In genomic region chr4:182829196-182829595, GRCh38 we compare ENCODE assay signal across 24 cellular contexts.
"Had no signal": no experiment of that assay in that cellular context is flagged by ENCODE, and none has a peak within 500 bp of the region (broad histone marks: within the 10 kb centered on the region; RNA-seq: fewer than 3 reads in every experiment).

No MANE protein-coding gene starts in this region.

- ATAC-seq: activated CD4-positive, alpha-beta T cell treated with anti-CD3 and anti-CD28 coated beads for 36 hours; activated T-helper 17 cell treated with anti-CD3 and anti-CD28 coated beads, Interleukin-2, amount 50 U/mL, for 72 hours; Panc1; Right ventricle myocardium inferior; T-cell had no signal

- H3K9me3 Mint-ChIP-seq: activated CD4-positive, alpha-beta memory T cell treated with anti-CD3 and anti-CD28 coated beads, Interleukin-2, amount 10 ng/mL, durations not matched to agents 7 days and 5 days; activated naive CD4-positive, alpha-beta T cell treated with anti-CD3 and anti-CD28 coated beads for 36 hours; activated T-helper 17 cell treated with anti-CD3 and anti-CD28 coated beads, Interleukin-2, amount 50 U/mL, for 72 hours; T-cell had no signal

- H3K4me1 Mint-ChIP-seq: activated T-helper 17 cell treated with anti-CD3 and anti-CD28 coated beads, Interleukin-2, amount 50 U/mL, for 72 hours had no signal

- H3K4me3 Mint-ChIP-seq: activated CD4-positive, alpha-beta memory T cell treated with anti-CD3 and anti-CD28 coated beads, Interleukin-2, amount 10 ng/mL, durations not matched to agents 7 days and 5 days; activated CD4-positive, alpha-beta T cell treated with anti-CD3 and anti-CD28 coated beads for 36 hours; activated naive CD4-positive, alpha-beta T cell treated with anti-CD3 and anti-CD28 coated beads for 36 hours; activated naive CD8-positive, alpha-beta T cell; activated T-helper 17 cell treated with anti-CD3 and anti-CD28 coated beads, Interleukin-2, amount 50 U/mL, for 72 hours; T-cell had no signal

- H3K36me3 ChIP-seq: brain microvascular endothelial cell had no signal

- DNase-seq: activated CD4-positive, alpha-beta memory T cell treated with anti-CD3 and anti-CD28 coated beads, Interleukin-2, amount 10 ng/mL, durations not matched to agents 7 days and 5 days; activated CD4-positive, alpha-beta T cell treated with anti-CD3 and anti-CD28 coated beads for 36 hours; activated CD4-positive, alpha-beta T cell treated with anti-CD3 and anti-CD28 coated beads, Interleukin-2, amount 50 U/mL, for 1 hour; activated gamma-delta T cell; activated naive CD4-positive, alpha-beta T cell treated with anti-CD3 and anti-CD28 coated beads for 36 hours; activated T-cell treated with anti-CD3 and anti-CD28 coated beads for 4 hours; activated T-cell treated with anti-CD3 and anti-CD28 coated beads, Interleukin-2, amount 50 U/mL, for 48 hours; brain microvascular endothelial cell; Kasumi-1; KBM-7; NCI-H1048; NCI-H1930; NCI-H510A; NCI-H526 treated with DMSO at 0.1 percent for 48 hours; NCI-H82; OCI-M1; RPMI8226; T-cell had no signal

- H3K27ac ChIP-seq: brain microvascular endothelial cell, SK-N-MC, VCaP had no signal

- H3K36me3 Mint-ChIP-seq: activated naive CD8-positive, alpha-beta T cell; T-cell had no signal

- H3K4me3 ChIP-seq: SK-N-MC had no signal

- H3K27ac Mint-ChIP-seq: activated CD4-positive, alpha-beta memory T cell treated with anti-CD3 and anti-CD28 coated beads, Interleukin-2, amount 10 ng/mL, durations not matched to agents 7 days and 5 days; activated CD4-positive, alpha-beta T cell treated with anti-CD3 and anti-CD28 coated beads for 36 hours; activated naive CD4-positive, alpha-beta T cell treated with anti-CD3 and anti-CD28 coated beads for 36 hours; activated naive CD8-positive, alpha-beta T cell; activated T-helper 17 cell treated with anti-CD3 and anti-CD28 coated beads, Interleukin-2, amount 50 U/mL, for 72 hours; T-cell had no signal
